1 cellular context compared by ENCODE assay signal in genomic region chr17:76737082-76737675, GRCh38.
A peak's percentile ranks its signal among the peaks of the same experiment; 100 is the strongest.
TF ChIP-seq lines count a peak whose summit lies in the region.

Gene SRSF2 (minus strand): TSS chr17:76737331. CDS start chr17:76737160, 171 bp downstream.

TF ChIP-seq in K562, 482 proteins besides CTCF, POLR2A, EP300 and RAD21 (continued from another document):
- TF ChIP-seq IRF9 (tag; IDR thresholded peaks at IDR 0.05) (no peak), HNRNPLL (IDR thresholded peaks at IDR 0.05; ENCODE audit: low read depth, low read length, poor library complexity, severe bottlenecking) (peak; percentile 96), GABPB1 (CRISPR knock-in tag; IDR thresholded peaks at IDR 0.05) (peak; percentile 92), FUS (optimal IDR thresholded peaks at IDR 0.05; ENCODE audit: low read depth, low read length) (peak; percentile 88), CAMTA2 (CRISPR knock-in tag; conservative IDR thresholded peaks at IDR 0.05) (peak; percentile 83; the same call in 1 of the 2 replicates), TBL1XR1 (IDR thresholded peaks at IDR 0.05; ENCODE audit: low read length in 2 of 2) (peak; percentile 43 to 65; a peak in 2 of 4 replicates), ZNF561 (CRISPR knock-in tag; conservative IDR thresholded peaks at IDR 0.05) (no peak), ELF4 (CRISPR knock-in tag; IDR thresholded peaks at IDR 0.05) (no peak), ZBED1 (IDR thresholded peaks at IDR 0.05) (peak; percentile 84), ZNF764 (CRISPR knock-in tag; IDR thresholded peaks at IDR 0.05; ENCODE audit: low read depth) (0 out of 2 replicates have a peak, but pooled peaks have one; percentile 5), NFIC (IDR thresholded peaks at IDR 0.05) (peak; percentile 71), E2F8 (IDR thresholded peaks at IDR 0.05; ENCODE audit: low read depth, partially characterized antibody) (peak; percentile 97), ZNF24 (IDR thresholded peaks at IDR 0.05) (peak; percentile 66; the same call in 1 of the 2 replicates), ETV1 (tag; conservative IDR thresholded peaks at IDR 0.05; ENCODE audit: low read depth) (peak; percentile 58; the same call in 1 of the 2 replicates), MYC (IDR thresholded peaks at IDR 0.05; ENCODE audit: low read depth, low read length) (peak; percentile 88), MYC (CRISPR knock-in tag; IDR thresholded peaks at IDR 0.05; ENCODE audit: borderline replicate concordance, low read depth) (0 out of 2 replicates have a peak, but pooled peaks have one; percentile 94), IRF2 (CRISPR knock-in tag; IDR thresholded peaks at IDR 0.05) (no peak; the same call in 1 of the 2 replicates), FOXK1 (CRISPR knock-in tag; IDR thresholded peaks at IDR 0.05; ENCODE audit: borderline replicate concordance) (peak; percentile 97; the same call in 1 of the 2 replicates), FOXO4 (CRISPR knock-in tag; IDR thresholded peaks at IDR 0.05) (no peak), AFF4 (CRISPR knock-in tag; IDR thresholded peaks at IDR 0.05) (peak; percentile 99), USF2 (CRISPR knock-in tag; IDR thresholded peaks at IDR 0.05) (no peak), TEAD4 (IDR thresholded peaks at IDR 0.05; ENCODE audit: low read length) (peak; percentile 76), TEAD4 (CRISPR knock-in tag; IDR thresholded peaks at IDR 0.05; ENCODE audit: borderline replicate concordance) (no peak), BCOR (IDR thresholded peaks at IDR 0.05) (peak; percentile 56; the same call in 1 of the 2 replicates), ZNF217 (CRISPR knock-in tag; IDR thresholded peaks at IDR 0.05) (0 out of 2 replicates have a peak, but pooled peaks have one; percentile 59), PML (IDR thresholded peaks at IDR 0.05; ENCODE audit: low read length) (peak; percentile 95), ZBTB33 (CRISPR knock-in tag; IDR thresholded peaks at IDR 0.05) (peak; percentile 61; the same call in 1 of the 2 replicates), JUNB (CRISPR knock-in tag; conservative IDR thresholded peaks at IDR 0.05) (no peak), ZNF583 (CRISPR knock-in tag; IDR thresholded peaks at IDR 0.05) (peak; percentile 72; the same call in 1 of the 2 replicates), CHD1 (IDR thresholded peaks at IDR 0.05; ENCODE audit: low read length) (peak; percentile 18), LARP7 (IDR thresholded peaks at IDR 0.05) (0 out of 2 replicates have a peak, but pooled peaks have one; percentile 39), TOE1 (IDR thresholded peaks at IDR 0.05; ENCODE audit: borderline replicate concordance) (0 out of 2 replicates have a peak, but pooled peaks have one; percentile 10), TOE1 (CRISPR knock-in tag; IDR thresholded peaks at IDR 0.05; ENCODE audit: borderline replicate concordance, low read depth) (peak; percentile 95), SMC3 (conservative IDR thresholded peaks at IDR 0.05; ENCODE audit: insufficient read depth, low read depth, low read length) (0 out of 2 replicates have a peak, but pooled peaks have one; percentile 8), ZNF384 (IDR thresholded peaks at IDR 0.05; ENCODE audit: low read depth, low read length) (peak; percentile 77; the same call in 1 of the 2 replicates), CREB5 (CRISPR knock-in tag; IDR thresholded peaks at IDR 0.05) (peak; percentile 48; the same call in 1 of the 2 replicates), CTBP1 (IDR thresholded peaks at IDR 0.05; ENCODE audit: borderline replicate concordance) (peak; percentile 46; the same call in 1 of the 2 replicates), U2AF2 (optimal IDR thresholded peaks at IDR 0.05; ENCODE audit: low read depth, low read length) (no peak)
